13 cellular contexts compared by ENCODE assay signal in genomic region chr3:87696276-87697013, GRCh38.
"Had no signal": no experiment of that assay in that cellular context is flagged by ENCODE, and none has a peak within 500 bp of the region (broad histone marks: within the 10 kb centered on the region; RNA-seq: fewer than 3 reads in every experiment).

No MANE protein-coding gene starts in this region.

- H3K27me3 Mint-ChIP-seq: activated CD4-positive, alpha-beta memory T cell treated with anti-CD3 and anti-CD28 coated beads, Interleukin-2, amount 10 ng/mL, durations not matched to agents 7 days and 5 days; activated naive CD8-positive, alpha-beta T cell; brain had no signal

- H3K4me2 ChIP-seq: smooth muscle cell had no signal

- H3K4me3 ChIP-seq: right atrium auricular region, smooth muscle cell had no signal

- H3K9me3 ChIP-seq: right atrium auricular region had no signal

- H3K36me3 Mint-ChIP-seq: activated naive CD8-positive, alpha-beta T cell; brain; naive thymus-derived CD4-positive, alpha-beta T cell had no signal

- H3K4me1 Mint-ChIP-seq: activated CD4-positive, alpha-beta memory T cell treated with anti-CD3 and anti-CD28 coated beads, Interleukin-2, amount 10 ng/mL, durations not matched to agents 7 days and 5 days; naive thymus-derived CD4-positive, alpha-beta T cell had no signal

- H3K4me3 Mint-ChIP-seq: activated CD4-positive, alpha-beta memory T cell treated with anti-CD3 and anti-CD28 coated beads, Interleukin-2, amount 10 ng/mL, durations not matched to agents 7 days and 5 days; activated naive CD8-positive, alpha-beta T cell; brain; naive thymus-derived CD4-positive, alpha-beta T cell had no signal

- DNase-seq: activated CD4-positive, alpha-beta memory T cell treated with anti-CD3 and anti-CD28 coated beads, Interleukin-2, amount 10 ng/mL, durations not matched to agents 7 days and 5 days; activated gamma-delta T cell; activated T-cell treated with anti-CD3 and anti-CD28 coated beads, Interleukin-2, amount 50 U/mL, for 48 hours; dermis blood vessel endothelial cell; kidney glomerular epithelial cell; naive thymus-derived CD4-positive, alpha-beta T cell; stimulated activated naive CD4-positive, alpha-beta T cell; trophoblast cell had no signal

- H3K4me1 ChIP-seq: right atrium auricular region had no signal

- ATAC-seq: esophagus mucosa; naive thymus-derived CD4-positive, alpha-beta T cell had no signal

- H3K36me3 ChIP-seq: right atrium auricular region had no signal

- H3K27ac ChIP-seq: right atrium auricular region had no signal

- H3K27me3 ChIP-seq: right atrium auricular region had no signal

- H3K9me3 Mint-ChIP-seq: activated CD4-positive, alpha-beta memory T cell treated with anti-CD3 and anti-CD28 coated beads, Interleukin-2, amount 10 ng/mL, durations not matched to agents 7 days and 5 days; brain had no signal

- H3K27ac Mint-ChIP-seq: activated CD4-positive, alpha-beta memory T cell treated with anti-CD3 and anti-CD28 coated beads, Interleukin-2, amount 10 ng/mL, durations not matched to agents 7 days and 5 days; activated naive CD8-positive, alpha-beta T cell; brain; naive thymus-derived CD4-positive, alpha-beta T cell had no signal
